In the genomic region with DNA sequence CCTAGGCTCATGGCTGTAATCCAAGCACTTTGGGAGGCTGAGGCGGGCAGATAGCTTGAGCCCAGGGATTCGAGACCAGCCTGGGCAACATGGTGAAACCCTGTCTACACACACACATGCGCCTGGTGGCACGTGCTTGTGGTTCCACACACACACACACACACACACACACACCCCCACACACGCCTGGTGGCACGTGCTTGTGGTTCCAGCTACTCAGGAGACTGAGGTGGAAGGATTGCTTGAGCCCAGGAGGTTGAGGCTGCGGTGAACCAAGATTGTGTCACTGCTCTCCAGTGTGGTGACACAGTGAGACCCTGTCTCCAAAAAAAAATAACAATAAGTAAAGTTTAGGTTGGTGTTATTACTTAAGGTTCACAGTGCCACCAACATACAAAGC, we compare ENCODE assay signal across 13 cellular contexts.
DNase-seq lines count a peak whose midpoint lies in the region; ATAC-seq, FAIRE-seq and TF ChIP-seq lines count a peak whose summit lies in the region.
"Had no signal": no experiment of that assay in that cellular context is flagged by ENCODE, and none has a peak within 500 bp of the region (broad histone marks: within the 10 kb centered on the region; RNA-seq: fewer than 3 reads in every experiment).

No MANE protein-coding gene starts in this region.

- no peaks in the 10 kb centered on the region for H3K36me3 ChIP-seq in pancreas
- H3K36me3 ChIP-seq: adrenal gland had no signal

- WGBS in pancreas, 2 donors, result 90 to 91% methylated on average over 7 of the region's 7 CpGs

- H3K4me3 ChIP-seq in pancreas, result no peak overlapping the region
- H3K4me3 ChIP-seq: adrenal gland had no signal

- peaks cover 60 to 75% of the 10 kb centered on the region in 2 donors for H3K4me1 Mint-ChIP-seq in natural killer cell treated with Interleukin-12 subunit alpha and Interleukin-12 subunit beta and Interleukin-15 and Interleukin-18, amount 100 ng/mL, for 72 hours (ENCODE audit: low read depth in 2 of 2)

- no peak for TF ChIP-seq POLR2A in GM12891 (IDR thresholded peaks at IDR 0.05; ENCODE audit: low read depth, low read length)

- no peaks in the 10 kb centered on the region for H3K9me3 Mint-ChIP-seq in natural killer cell treated with Interleukin-12 subunit alpha and Interleukin-12 subunit beta and Interleukin-15 and Interleukin-18, amount 100 ng/mL, for 72 hours
- H3K9me3 Mint-ChIP-seq: nephron had no signal

- no peaks in the 10 kb centered on the region for H3K27me3 Mint-ChIP-seq in natural killer cell treated with Interleukin-12 subunit alpha and Interleukin-12 subunit beta and Interleukin-15 and Interleukin-18, amount 100 ng/mL, for 72 hours

- no peaks in the 10 kb centered on the region for H3K9me3 ChIP-seq in pancreas
- H3K9me3 ChIP-seq: adrenal gland had no signal

- H3K36me3 Mint-ChIP-seq in natural killer cell treated with Interleukin-12 subunit alpha and Interleukin-12 subunit beta and Interleukin-15 and Interleukin-18, amount 100 ng/mL, for 72 hours, result no peaks in the 10 kb centered on the region

- no peak overlapping the region for H3K4me3 Mint-ChIP-seq in natural killer cell treated with Interleukin-12 subunit alpha and Interleukin-12 subunit beta and Interleukin-15 and Interleukin-18, amount 100 ng/mL, for 72 hours
- H3K4me3 Mint-ChIP-seq: nephron had no signal

- DNase-seq in stimulated activated naive CD4-positive, alpha-beta T cell treated with Interleukin-2 at 50 U/mL for 16 hours (lab: John Stamatoyannopoulos, UW), result peak; percentile 4
- no peak for DNase-seq in stimulated activated naive CD4-positive, alpha-beta T cell (lab: John Stamatoyannopoulos, UW)
- DNase-seq in activated CD8-positive, alpha-beta memory T cell treated with anti-CD3 and anti-CD28 coated beads, Interleukin-2, amount 50 U/mL, for 48 hours, result peak; percentile 67
- DNase-seq in natural killer cell treated with Interleukin-12 subunit alpha and Interleukin-12 subunit beta and Interleukin-15 and Interleukin-18, amount 100 ng/mL, for 72 hours (ENCODE audit: low spot score), result no peak
- DNase-seq in pancreas (no peak), GM19238 (ENCODE audit: insufficient read length, low spot score) (no peak), GM12891 (ENCODE audit: insufficient read length, low spot score) (no peak), medulla oblongata (ENCODE audit: extremely low spot score) (no peak)
- DNase-seq: adrenal gland, hypothalamus, left ventricle myocardium superior had no signal

- no peak overlapping the region for H3K27ac ChIP-seq in pancreas
- H3K27ac ChIP-seq: adrenal gland had no signal

- ATAC-seq in natural killer cell treated with Interleukin-12 subunit alpha and Interleukin-12 subunit beta and Interleukin-15 and Interleukin-18, amount 100 ng/mL, for 72 hours, result peak; percentile 50 to 55
- ATAC-seq in pancreas, result no peak
- ATAC-seq: left ventricle myocardium superior, sciatic nerve had no signal

- no peak for TF ChIP-seq CTCF in pancreas (IDR thresholded peaks at IDR 0.05)

- intact Hi-C loops in pancreas (cut with DNase I), result no loop called here

- FAIRE-seq in pancreas (lab: Jason Lieb, UNC) (no peak), GM12891 (lab: Jason Lieb, UNC) (no peak)

- H3K4me1 ChIP-seq in pancreas, result peaks cover 14 to 37% (median 28%) of the 10 kb centered on the region in 3 donors

- peak overlapping the region; percentile 20 to 31 for H3K27ac Mint-ChIP-seq in natural killer cell treated with Interleukin-12 subunit alpha and Interleukin-12 subunit beta and Interleukin-15 and Interleukin-18, amount 100 ng/mL, for 72 hours
- H3K27ac Mint-ChIP-seq: nephron had no signal

- H3K27me3 ChIP-seq in pancreas, result no peaks in the 10 kb centered on the region
- H3K27me3 ChIP-seq: adrenal gland had no signal

TF ChIP-seq in GM12891, 5 proteins besides CTCF, POLR2A, EP300 and RAD21:
- TF ChIP-seq SPI1 (IDR thresholded peaks at IDR 0.05; ENCODE audit: low read depth, low read length), result no peak
- no peak for TF ChIP-seq PAX5 (IDR thresholded peaks at IDR 0.05; ENCODE audit: insufficient read depth, low read length, severe bottlenecking)
- TF ChIP-seq TAF1 (IDR thresholded peaks at IDR 0.05; ENCODE audit: low read depth, low read length), result no peak
- no peak for TF ChIP-seq POLR2AphosphoS5 (IDR thresholded peaks at IDR 0.05; ENCODE audit: low read depth, low read length)
- TF ChIP-seq POU2F2 (IDR thresholded peaks at IDR 0.05; ENCODE audit: low read depth, low read length), result no peak

Comparison
In these comparisons a context has a peak if more than half of its experiments do, and no peak if none do; other contexts are left out.
1. DNase-seq: peak in stimulated activated naive CD4-positive, alpha-beta T cell treated with Interleukin-2 at 50 U/mL for 16 hours (single experiment) and activated CD8-positive, alpha-beta memory T cell treated with anti-CD3 and anti-CD28 coated beads, Interleukin-2, amount 50 U/mL, for 48 hours (single experiment); none in stimulated activated naive CD4-positive, alpha-beta T cell (0 of 6), natural killer cell treated with Interleukin-12 subunit alpha and Interleukin-12 subunit beta and Interleukin-15 and Interleukin-18, amount 100 ng/mL, for 72 hours (single experiment), pancreas (0 of 6), GM19238 (single experiment), GM12891 (single experiment) and medulla oblongata (single experiment).
2. ATAC-seq: peak in natural killer cell treated with Interleukin-12 subunit alpha and Interleukin-12 subunit beta and Interleukin-15 and Interleukin-18, amount 100 ng/mL, for 72 hours (2 of 2); none in pancreas (0 of 4).